ENCODE assay signal across 1 cellular context in genomic region chr12:51083140-51083833, GRCh38.
TF ChIP-seq lines count a peak whose summit lies in the region.

CSRNP2 (minus strand) TSS chr12:51083596; CDS start chr12:51076561, 7,035 bp downstream.

TF ChIP-seq in HEK293, 187 proteins besides CTCF, POLR2A, EP300 and RAD21 (continued from another document):
- TF ChIP-seq KLF17 (tag by site-specific recombination; IDR thresholded peaks at IDR 0.05) (no peak; the same call in 1 of the 2 replicates), ZNF473 (tag by site-specific recombination; IDR thresholded peaks at IDR 0.05) (no peak), GFI1B (tag by site-specific recombination; IDR thresholded peaks at IDR 0.05) (no peak), ZBTB48 (tag by site-specific recombination; IDR thresholded peaks at IDR 0.05) (peak; percentile 65), GLI4 (tag by site-specific recombination; IDR thresholded peaks at IDR 0.05) (no peak), ZNF416 (tag by site-specific recombination; IDR thresholded peaks at IDR 0.05) (no peak), PATZ1 (tag by site-specific recombination; IDR thresholded peaks at IDR 0.05) (peak; percentile 91; the same call in 1 of the 2 replicates), ZFP37 (tag by site-specific recombination; IDR thresholded peaks at IDR 0.05) (no peak), PRDM10 (tag by site-specific recombination; IDR thresholded peaks at IDR 0.05) (peak; percentile 54; the same call in 1 of the 2 replicates), ZNF660 (tag by site-specific recombination; IDR thresholded peaks at IDR 0.05) (peak; percentile 97), ZNF324 (tag by site-specific recombination; IDR thresholded peaks at IDR 0.05) (no peak), ZNF112 (tag by site-specific recombination; IDR thresholded peaks at IDR 0.05) (no peak), SP2 (tag by site-specific recombination; IDR thresholded peaks at IDR 0.05) (peak; percentile 77), ZNF626 (tag by site-specific recombination; IDR thresholded peaks at IDR 0.05) (no peak), KLF9 (tag by site-specific recombination; IDR thresholded peaks at IDR 0.05; ENCODE audit: low read depth) (peak; percentile 79), YY2 (tag by site-specific recombination; IDR thresholded peaks at IDR 0.05) (no peak; the same call in 1 of the 2 replicates), ZNF768 (tag by site-specific recombination; IDR thresholded peaks at IDR 0.05) (no peak), OSR2 (tag by site-specific recombination; IDR thresholded peaks at IDR 0.05) (0 out of 2 replicates have a peak, but pooled peaks have one; percentile 37), ZNF426 (tag by site-specific recombination; IDR thresholded peaks at IDR 0.05) (no peak), ZNF239 (tag by site-specific recombination; IDR thresholded peaks at IDR 0.05) (0 out of 2 replicates have a peak, but pooled peaks have one; percentile 42), ZSCAN16 (tag by site-specific recombination; IDR thresholded peaks at IDR 0.05) (no peak), ZNF76 (tag by site-specific recombination; IDR thresholded peaks at IDR 0.05; ENCODE audit: borderline replicate concordance, low read depth) (peak; percentile 95), ZNF837 (tag by site-specific recombination; IDR thresholded peaks at IDR 0.05) (no peak; the same call in 1 of the 2 replicates), ZNF530 (tag by site-specific recombination; IDR thresholded peaks at IDR 0.05; ENCODE audit: low read depth) (no peak), ZBTB44 (tag by site-specific recombination; IDR thresholded peaks at IDR 0.05) (peak; percentile 88), ZNF777 (tag by site-specific recombination; IDR thresholded peaks at IDR 0.05; ENCODE audit: borderline replicate concordance) (peak; percentile 74; the same call in 1 of the 2 replicates), REPIN1 (tag by site-specific recombination; IDR thresholded peaks at IDR 0.05; ENCODE audit: low read depth) (no peak)
- TF ChIP-seq, protein P1, sequence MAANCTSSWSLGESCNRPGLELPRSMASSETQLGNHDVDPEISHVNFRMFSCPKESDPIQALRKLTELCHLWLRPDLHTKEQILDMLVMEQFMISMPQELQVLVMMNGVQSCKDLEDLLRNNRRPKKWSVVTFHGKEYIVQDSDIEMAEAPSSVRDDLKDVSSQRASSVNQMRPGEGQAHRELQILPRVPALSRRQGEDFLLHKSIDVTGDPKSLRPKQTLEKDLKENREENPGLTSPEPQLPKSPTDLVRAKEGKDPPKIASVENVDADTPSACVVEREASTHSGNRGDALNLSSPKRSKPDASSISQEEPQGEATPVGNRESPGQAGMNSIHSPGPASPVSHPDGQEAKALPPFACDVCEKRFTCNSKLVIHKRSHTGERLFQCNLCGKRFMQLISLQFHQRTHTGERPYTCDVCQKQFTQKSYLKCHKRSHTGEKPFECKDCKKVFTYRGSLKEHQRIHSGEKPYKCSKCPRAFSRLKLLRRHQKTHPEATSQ (tag by site-specific recombination; IDR thresholded peaks at IDR 0.05) = peak; percentile 82
- TF ChIP-seq, protein P2, sequence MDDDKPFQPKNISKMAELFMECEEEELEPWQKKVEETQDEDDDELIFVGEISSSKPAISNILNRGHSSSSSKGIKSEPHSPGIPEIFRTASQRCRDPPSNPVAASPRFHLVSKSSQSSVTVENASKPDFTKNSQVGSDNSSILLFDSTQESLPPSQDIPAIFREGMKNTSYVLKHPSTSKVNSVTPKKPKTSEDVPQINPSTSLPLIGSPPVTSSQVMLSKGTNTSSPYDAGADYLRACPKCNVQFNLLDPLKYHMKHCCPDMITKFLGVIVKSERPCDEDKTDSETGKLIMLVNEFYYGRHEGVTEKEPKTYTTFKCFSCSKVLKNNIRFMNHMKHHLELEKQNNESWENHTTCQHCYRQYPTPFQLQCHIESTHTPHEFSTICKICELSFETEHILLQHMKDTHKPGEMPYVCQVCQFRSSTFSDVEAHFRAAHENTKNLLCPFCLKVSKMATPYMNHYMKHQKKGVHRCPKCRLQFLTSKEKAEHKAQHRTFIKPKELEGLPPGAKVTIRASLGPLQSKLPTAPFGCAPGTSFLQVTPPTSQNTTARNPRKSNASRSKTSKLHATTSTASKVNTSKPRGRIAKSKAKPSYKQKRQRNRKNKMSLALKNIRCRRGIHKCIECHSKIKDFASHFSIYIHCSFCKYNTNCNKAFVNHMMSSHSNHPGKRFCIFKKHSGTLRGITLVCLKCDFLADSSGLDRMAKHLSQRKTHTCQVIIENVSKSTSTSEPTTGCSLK (tag by site-specific recombination; IDR thresholded peaks at IDR 0.05) = no peak
- TF ChIP-seq, protein P3, sequence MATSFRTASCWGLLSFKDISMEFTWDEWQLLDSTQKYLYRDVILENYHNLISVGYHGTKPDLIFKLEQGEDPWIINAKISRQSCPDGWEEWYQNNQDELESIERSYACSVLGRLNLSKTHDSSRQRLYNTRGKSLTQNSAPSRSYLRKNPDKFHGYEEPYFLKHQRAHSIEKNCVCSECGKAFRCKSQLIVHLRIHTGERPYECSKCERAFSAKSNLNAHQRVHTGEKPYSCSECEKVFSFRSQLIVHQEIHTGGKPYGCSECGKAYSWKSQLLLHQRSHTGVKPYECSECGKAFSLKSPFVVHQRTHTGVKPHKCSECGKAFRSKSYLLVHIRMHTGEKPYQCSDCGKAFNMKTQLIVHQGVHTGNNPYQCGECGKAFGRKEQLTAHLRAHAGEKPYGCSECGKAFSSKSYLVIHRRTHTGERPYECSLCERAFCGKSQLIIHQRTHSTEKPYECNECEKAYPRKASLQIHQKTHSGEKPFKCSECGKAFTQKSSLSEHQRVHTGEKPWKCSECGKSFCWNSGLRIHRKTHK (tag by site-specific recombination; IDR thresholded peaks at IDR 0.05) = no peak
- TF ChIP-seq, protein P4, sequence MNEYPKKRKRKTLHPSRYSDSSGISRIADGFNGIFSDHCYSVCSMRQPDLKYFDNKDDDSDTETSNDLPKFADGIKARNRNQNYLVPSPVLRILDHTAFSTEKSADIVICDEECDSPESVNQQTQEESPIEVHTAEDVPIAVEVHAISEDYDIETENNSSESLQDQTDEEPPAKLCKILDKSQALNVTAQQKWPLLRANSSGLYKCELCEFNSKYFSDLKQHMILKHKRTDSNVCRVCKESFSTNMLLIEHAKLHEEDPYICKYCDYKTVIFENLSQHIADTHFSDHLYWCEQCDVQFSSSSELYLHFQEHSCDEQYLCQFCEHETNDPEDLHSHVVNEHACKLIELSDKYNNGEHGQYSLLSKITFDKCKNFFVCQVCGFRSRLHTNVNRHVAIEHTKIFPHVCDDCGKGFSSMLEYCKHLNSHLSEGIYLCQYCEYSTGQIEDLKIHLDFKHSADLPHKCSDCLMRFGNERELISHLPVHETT (tag by site-specific recombination; IDR thresholded peaks at IDR 0.05) = no peak
- TF ChIP-seq, protein P5, sequence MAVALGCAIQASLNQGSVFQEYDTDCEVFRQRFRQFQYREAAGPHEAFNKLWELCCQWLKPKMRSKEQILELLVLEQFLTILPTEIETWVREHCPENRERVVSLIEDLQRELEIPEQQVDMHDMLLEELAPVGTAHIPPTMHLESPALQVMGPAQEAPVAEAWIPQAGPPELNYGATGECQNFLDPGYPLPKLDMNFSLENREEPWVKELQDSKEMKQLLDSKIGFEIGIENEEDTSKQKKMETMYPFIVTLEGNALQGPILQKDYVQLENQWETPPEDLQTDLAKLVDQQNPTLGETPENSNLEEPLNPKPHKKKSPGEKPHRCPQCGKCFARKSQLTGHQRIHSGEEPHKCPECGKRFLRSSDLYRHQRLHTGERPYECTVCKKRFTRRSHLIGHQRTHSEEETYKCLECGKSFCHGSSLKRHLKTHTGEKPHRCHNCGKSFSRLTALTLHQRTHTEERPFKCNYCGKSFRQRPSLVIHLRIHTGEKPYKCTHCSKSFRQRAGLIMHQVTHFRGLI (tag by site-specific recombination; IDR thresholded peaks at IDR 0.05) = peak; percentile 99
- TF ChIP-seq, protein P6, sequence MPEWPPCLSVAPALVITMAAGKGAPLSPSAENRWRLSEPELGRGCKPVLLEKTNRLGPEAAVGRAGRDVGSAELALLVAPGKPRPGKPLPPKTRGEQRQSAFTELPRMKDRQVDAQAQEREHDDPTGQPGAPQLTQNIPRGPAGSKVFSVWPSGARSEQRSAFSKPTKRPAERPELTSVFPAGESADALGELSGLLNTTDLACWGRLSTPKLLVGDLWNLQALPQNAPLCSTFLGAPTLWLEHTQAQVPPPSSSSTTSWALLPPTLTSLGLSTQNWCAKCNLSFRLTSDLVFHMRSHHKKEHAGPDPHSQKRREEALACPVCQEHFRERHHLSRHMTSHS (tag by site-specific recombination; IDR thresholded peaks at IDR 0.05) = no peak
